ENCODE assay signal across 1 cellular context in the genomic region with DNA sequence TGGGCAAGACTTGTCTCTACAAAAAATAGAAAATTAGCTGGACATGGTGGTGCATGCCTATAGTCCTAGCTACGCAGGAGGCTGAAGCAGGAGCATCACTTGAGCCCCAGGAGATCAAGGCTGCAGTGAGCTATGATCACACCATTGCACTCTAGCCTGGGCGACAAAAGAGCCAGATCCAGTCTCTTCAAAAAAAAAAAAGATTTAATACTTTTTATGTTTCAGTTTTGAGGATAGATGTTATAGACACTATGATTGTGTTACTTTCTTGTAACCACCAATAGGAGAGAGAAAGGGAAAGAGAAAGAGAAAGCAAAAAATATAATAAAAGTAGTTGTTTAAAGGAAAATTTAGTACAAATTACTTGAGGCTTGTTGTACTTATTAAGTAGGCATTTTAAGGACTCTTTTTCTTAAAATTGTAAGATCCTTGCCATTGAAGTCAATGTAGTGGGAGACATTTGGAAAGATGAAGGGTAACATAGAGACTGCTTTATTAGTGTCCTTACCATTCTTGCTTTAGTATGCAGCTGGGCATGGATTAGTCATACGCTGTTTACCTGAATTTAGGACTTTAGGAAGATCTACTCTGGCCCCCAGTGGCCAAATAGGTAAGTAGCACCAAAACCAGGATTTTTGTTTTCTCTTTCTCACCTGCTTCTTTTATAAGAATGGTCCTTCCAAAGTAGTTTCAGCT.
A peak's percentile ranks its signal among the peaks of the same experiment; 100 is the strongest.
TF ChIP-seq lines count a peak whose summit lies in the region.

No MANE protein-coding gene starts in this region.

TF ChIP-seq in HepG2, 621 proteins besides CTCF, POLR2A, EP300 and RAD21 (continued from another document):
- TF ChIP-seq, protein P1, sequence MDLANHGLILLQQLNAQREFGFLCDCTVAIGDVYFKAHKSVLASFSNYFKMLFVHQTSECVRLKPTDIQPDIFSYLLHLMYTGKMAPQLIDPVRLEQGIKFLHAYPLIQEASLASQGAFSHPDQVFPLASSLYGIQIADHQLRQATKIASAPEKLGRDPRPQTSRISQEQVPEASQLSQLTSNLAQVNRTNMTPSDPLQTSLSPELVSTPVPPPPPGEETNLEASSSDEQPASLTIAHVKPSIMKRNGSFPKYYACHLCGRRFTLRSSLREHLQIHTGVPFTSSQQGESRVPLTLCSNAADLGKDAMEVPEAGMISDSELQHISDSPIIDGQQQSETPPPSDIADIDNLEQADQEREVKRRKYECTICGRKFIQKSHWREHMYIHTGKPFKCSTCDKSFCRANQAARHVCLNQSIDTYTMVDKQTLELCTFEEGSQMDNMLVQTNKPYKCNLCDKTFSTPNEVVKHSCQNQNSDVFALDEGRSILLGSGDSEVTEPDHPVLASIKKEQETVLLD (CRISPR knock-in tag; IDR thresholded peaks at IDR 0.05; ENCODE audit: low read depth): no peak
- TF ChIP-seq ZNF563 (CRISPR knock-in tag; IDR thresholded peaks at IDR 0.05): no peak
- TF ChIP-seq, protein P2, sequence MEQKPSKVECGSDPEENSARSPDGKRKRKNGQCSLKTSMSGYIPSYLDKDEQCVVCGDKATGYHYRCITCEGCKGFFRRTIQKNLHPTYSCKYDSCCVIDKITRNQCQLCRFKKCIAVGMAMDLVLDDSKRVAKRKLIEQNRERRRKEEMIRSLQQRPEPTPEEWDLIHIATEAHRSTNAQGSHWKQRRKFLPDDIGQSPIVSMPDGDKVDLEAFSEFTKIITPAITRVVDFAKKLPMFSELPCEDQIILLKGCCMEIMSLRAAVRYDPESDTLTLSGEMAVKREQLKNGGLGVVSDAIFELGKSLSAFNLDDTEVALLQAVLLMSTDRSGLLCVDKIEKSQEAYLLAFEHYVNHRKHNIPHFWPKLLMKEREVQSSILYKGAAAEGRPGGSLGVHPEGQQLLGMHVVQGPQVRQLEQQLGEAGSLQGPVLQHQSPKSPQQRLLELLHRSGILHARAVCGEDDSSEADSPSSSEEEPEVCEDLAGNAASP (CRISPR knock-in tag; IDR thresholded peaks at IDR 0.05; ENCODE audit: borderline replicate concordance): no peak
- TF ChIP-seq NFYC (CRISPR knock-in tag; IDR thresholded peaks at IDR 0.05): no peak
- TF ChIP-seq ARNT2 (CRISPR knock-in tag; IDR thresholded peaks at IDR 0.05; ENCODE audit: low read depth): no peak
- TF ChIP-seq, protein P3, sequence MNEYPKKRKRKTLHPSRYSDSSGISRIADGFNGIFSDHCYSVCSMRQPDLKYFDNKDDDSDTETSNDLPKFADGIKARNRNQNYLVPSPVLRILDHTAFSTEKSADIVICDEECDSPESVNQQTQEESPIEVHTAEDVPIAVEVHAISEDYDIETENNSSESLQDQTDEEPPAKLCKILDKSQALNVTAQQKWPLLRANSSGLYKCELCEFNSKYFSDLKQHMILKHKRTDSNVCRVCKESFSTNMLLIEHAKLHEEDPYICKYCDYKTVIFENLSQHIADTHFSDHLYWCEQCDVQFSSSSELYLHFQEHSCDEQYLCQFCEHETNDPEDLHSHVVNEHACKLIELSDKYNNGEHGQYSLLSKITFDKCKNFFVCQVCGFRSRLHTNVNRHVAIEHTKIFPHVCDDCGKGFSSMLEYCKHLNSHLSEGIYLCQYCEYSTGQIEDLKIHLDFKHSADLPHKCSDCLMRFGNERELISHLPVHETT (CRISPR knock-in tag; conservative IDR thresholded peaks at IDR 0.05): no peak
- TF ChIP-seq, protein P4, sequence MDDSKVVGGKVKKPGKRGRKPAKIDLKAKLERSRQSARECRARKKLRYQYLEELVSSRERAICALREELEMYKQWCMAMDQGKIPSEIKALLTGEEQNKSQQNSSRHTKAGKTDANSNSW (CRISPR knock-in tag; IDR thresholded peaks at IDR 0.05; ENCODE audit: borderline replicate concordance): no peak
- TF ChIP-seq, protein P5, sequence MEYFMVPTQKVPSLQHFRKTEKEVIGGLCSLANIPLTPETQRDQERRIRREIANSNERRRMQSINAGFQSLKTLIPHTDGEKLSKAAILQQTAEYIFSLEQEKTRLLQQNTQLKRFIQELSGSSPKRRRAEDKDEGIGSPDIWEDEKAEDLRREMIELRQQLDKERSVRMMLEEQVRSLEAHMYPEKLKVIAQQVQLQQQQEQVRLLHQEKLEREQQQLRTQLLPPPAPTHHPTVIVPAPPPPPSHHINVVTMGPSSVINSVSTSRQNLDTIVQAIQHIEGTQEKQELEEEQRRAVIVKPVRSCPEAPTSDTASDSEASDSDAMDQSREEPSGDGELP (IDR thresholded peaks at IDR 0.05; ENCODE audit: borderline replicate concordance, low read depth): 0 out of 2 replicates have a peak, but pooled peaks have one; percentile 26
- TF ChIP-seq ZNF615 (CRISPR knock-in tag; IDR thresholded peaks at IDR 0.05; ENCODE audit: borderline replicate concordance): no peak
- TF ChIP-seq SATB2 (CRISPR knock-in tag; IDR thresholded peaks at IDR 0.05): no peak
